In genomic region chrX:10231461-10231860, GRCh38 we compare ENCODE assay signal across 19 cellular contexts.
DNase-seq lines count a peak whose midpoint lies in the region; ATAC-seq and TF ChIP-seq lines count a peak whose summit lies in the region.
"Had no signal": no experiment of that assay in that cellular context is flagged by ENCODE, and none has a peak within 500 bp of the region (broad histone marks: within the 10 kb centered on the region; RNA-seq: fewer than 3 reads in every experiment).

No MANE protein-coding gene starts in this region.

- H3K9me3 ChIP-seq in breast epithelium = no peaks in the 10 kb centered on the region
- peaks cover 3% of the 10 kb centered on the region for H3K9me3 ChIP-seq in mammary epithelial cell (replicated peaks; ENCODE audit: insufficient read depth, low read length)

- H3K4me1 ChIP-seq in breast epithelium (no peaks in the 10 kb centered on the region), mammary epithelial cell (ENCODE audit: insufficient read depth, low read length) (no peaks in the 10 kb centered on the region)

- CTCF ChIA-PET in MCF 10A (lab: Yijun Ruan, JAX) (interaction anchor here (0.7 to 1.8 kb wide), 2 partner anchors 41 to 129 kb away, joined by 3 to 4 read pairs; no protein-coding TSS in a partner anchor), mammary epithelial cell (lab: Charles Lee; ENCODE audit: low non-redundant PET) (no interaction called here), T-cell (lab: Charles Lee) (no interaction called here)
- CTCF ChIA-PET in activated CD4-positive, alpha-beta T cell treated with anti-CD3 and anti-CD28 coated beads for 36 hours (lab: Charles Lee) = no interaction called here

- in situ Hi-C loops in mammary epithelial cell (cut with MboI; ENCODE audit: low sequenced_read_pairs in 2 of 2) = no loop called here

- H3K4me1 Mint-ChIP-seq in MCF 10A (ENCODE audit: insufficient read depth, unreplicated experiment) = no peaks in the 10 kb centered on the region
- no peaks in the 10 kb centered on the region for H3K4me1 Mint-ChIP-seq in T-cell
- H3K4me1 Mint-ChIP-seq in activated CD4-positive, alpha-beta T cell treated with anti-CD3 and anti-CD28 coated beads for 36 hours = no peaks in the 10 kb centered on the region
- H3K4me1 Mint-ChIP-seq: CD4-positive, CD25-positive, alpha-beta regulatory T cell; T-helper 17 cell had no signal

- TF ChIP-seq CTCF in MCF 10A (IDR thresholded peaks at IDR 0.05; ENCODE audit: unreplicated experiment) = no peak
- no peak for TF ChIP-seq CTCF in breast epithelium (IDR thresholded peaks at IDR 0.05)
- TF ChIP-seq CTCF in mammary epithelial cell (conservative IDR thresholded peaks at IDR 0.05 in 1 of 2, IDR thresholded peaks at IDR 0.05 in 1 of 2; ENCODE audit: extremely low read depth in 1 of 2, insufficient read depth in 1 of 2, low read depth in 1 of 2, low read length in 2 of 2) = no peak

- H3K27me3 Mint-ChIP-seq in MCF 10A (ENCODE audit: insufficient read depth, unreplicated experiment) (no peaks in the 10 kb centered on the region), T-cell (peaks cover 0 to 5% of the 10 kb centered on the region in 2 donors)
- no peaks in the 10 kb centered on the region for H3K27me3 Mint-ChIP-seq in activated CD4-positive, alpha-beta T cell treated with anti-CD3 and anti-CD28 coated beads for 36 hours
- H3K27me3 Mint-ChIP-seq: T-helper 17 cell had no signal

- no peak overlapping the region for H3K4me2 ChIP-seq in mammary epithelial cell (ENCODE audit: insufficient read depth, low read depth, low read length)

- dilution Hi-C loops in mammary epithelial cell (cut with HindIII; ENCODE audit: low sequenced_read_pairs) = no loop called here

- intact Hi-C loops in MCF 10A (cut with micrococcal nuclease) (no loop called here), breast epithelium (cut with DNase I; ENCODE audit: low total_unique reads) (no loop called here), mammary epithelial cell (cut with micrococcal nuclease) (no loop called here)
- intact Hi-C loops in activated CD4-positive, alpha-beta T cell treated with anti-CD3 and anti-CD28 coated beads for 36 hours (cut with DNase I, micrococcal nuclease) = no loop called here

- H3K9ac ChIP-seq in mammary epithelial cell (ENCODE audit: insufficient read depth, low read length) = no peak overlapping the region

- BruUV-seq in MCF 10A (replicated peaks; lab: Mats Ljungman, UMichigan) (no TSS peak), mammary epithelial cell (replicated peaks; lab: Mats Ljungman, UMichigan) (no TSS peak)

- H3K36me3 Mint-ChIP-seq in MCF 10A (ENCODE audit: insufficient read depth, unreplicated experiment) (no peaks in the 10 kb centered on the region), T-cell (no peaks in the 10 kb centered on the region)
- H3K36me3 Mint-ChIP-seq in activated CD4-positive, alpha-beta T cell treated with anti-CD3 and anti-CD28 coated beads for 36 hours (ENCODE audit: low read depth) = no peaks in the 10 kb centered on the region
- H3K36me3 Mint-ChIP-seq: CD4-positive, CD25-positive, alpha-beta regulatory T cell had no signal

- H2AFZ ChIP-seq in mammary epithelial cell (ENCODE audit: low read depth, low read length) = no peak overlapping the region

- H3K4me3 ChIP-seq in breast epithelium = no peak overlapping the region
- no peak overlapping the region for H3K4me3 ChIP-seq in mammary epithelial cell (replicated peaks in 1 of 3; ENCODE audit: insufficient read depth in 1 of 3, low read depth in 2 of 3, low read length in 3 of 3)
- H3K4me3 ChIP-seq: GM12878 had no signal

- no peaks in the 10 kb centered on the region for H4K20me1 ChIP-seq in mammary epithelial cell (ENCODE audit: insufficient read depth, low read length)

- no peaks in the 10 kb centered on the region for H3K79me2 ChIP-seq in mammary epithelial cell (ENCODE audit: insufficient read depth, low read length)

- no peak for TF ChIP-seq POLR2A in breast epithelium (IDR thresholded peaks at IDR 0.05)

- peaks cover 0 to 30% of the 10 kb centered on the region in 2 donors for H3K27me3 ChIP-seq in breast epithelium
- no peaks in the 10 kb centered on the region for H3K27me3 ChIP-seq in mammary epithelial cell (ENCODE audit: insufficient read depth, low read length)

- H3K4me3 Mint-ChIP-seq in MCF 10A (ENCODE audit: unreplicated experiment) (no peak overlapping the region), T-cell (no peak overlapping the region)
- H3K4me3 Mint-ChIP-seq in activated CD4-positive, alpha-beta T cell treated with anti-CD3 and anti-CD28 coated beads for 36 hours = no peak overlapping the region
- H3K4me3 Mint-ChIP-seq: CD4-positive, CD25-positive, alpha-beta regulatory T cell; T-helper 17 cell had no signal

- H3K27ac ChIP-seq in breast epithelium = no peak overlapping the region
- no peak overlapping the region for H3K27ac ChIP-seq in mammary epithelial cell (ENCODE audit: insufficient read depth, low read depth, low read length)

- WGBS in mammary epithelial cell (ENCODE audit: low coverage, missing lambda C conversion rate) = 53% methylated on average over 4 of the region's 4 CpGs

- DNase-seq in DMS153 treated with DMSO at 0.1 percent for 48 hours (lab: John Stamatoyannopoulos, UW; ENCODE audit: unreplicated experiment) = peak; percentile 2
- DNase-seq in DMS153 (lab: John Stamatoyannopoulos, UW) = no peak
- peak; percentile 32 for DNase-seq in MCF 10A (ENCODE audit: unreplicated experiment)
- no peak for DNase-seq in breast epithelium (ENCODE audit: low spot score in 2 of 2)
- peak; percentile 12 for DNase-seq in mammary epithelial cell
- no peak for DNase-seq in T-cell
- DNase-seq in NCI-H774 (lab: John Stamatoyannopoulos, UW) = no peak
- DNase-seq in activated CD4-positive, alpha-beta T cell treated with anti-CD3 and anti-CD28 coated beads for 36 hours = no peak
- DNase-seq: 8988T; CD4-positive, CD25-positive, alpha-beta regulatory T cell; HCEC 1CT; NCI-H146; NCI-H2107; NCI-H524; Right ventricle myocardium superior; T-helper 17 cell had no signal

- H3K9me3 Mint-ChIP-seq in MCF 10A (ENCODE audit: unreplicated experiment) (no peaks in the 10 kb centered on the region), T-cell (no peaks in the 10 kb centered on the region)
- no peaks in the 10 kb centered on the region for H3K9me3 Mint-ChIP-seq in activated CD4-positive, alpha-beta T cell treated with anti-CD3 and anti-CD28 coated beads for 36 hours (ENCODE audit: low read depth)

- H3K36me3 ChIP-seq in breast epithelium (no peaks in the 10 kb centered on the region), mammary epithelial cell (ENCODE audit: insufficient read depth, low read length) (no peaks in the 10 kb centered on the region)

- ATAC-seq in T-cell (replicated peaks in 1 of 4) = no peak
- ATAC-seq in activated CD4-positive, alpha-beta T cell treated with anti-CD3 and anti-CD28 coated beads for 36 hours = no peak
- ATAC-seq: GM12878, Panc1, SK-N-SH treated with all-trans-retinoic acid at 6 μM for 48 hours, T-helper 17 cell had no signal

- H3K27ac Mint-ChIP-seq in MCF 10A (ENCODE audit: low read depth, unreplicated experiment) = no peak overlapping the region
- H3K27ac Mint-ChIP-seq in T-cell = no peak overlapping the region
- no peak overlapping the region for H3K27ac Mint-ChIP-seq in activated CD4-positive, alpha-beta T cell treated with anti-CD3 and anti-CD28 coated beads for 36 hours
- H3K27ac Mint-ChIP-seq: CD4-positive, CD25-positive, alpha-beta regulatory T cell; T-helper 17 cell had no signal

- POLR2A ChIA-PET in MCF 10A (lab: Yijun Ruan, JAX) = no interaction called here
- POLR2A ChIA-PET in T-cell (lab: Charles Lee) = no interaction called here
- POLR2A ChIA-PET in activated CD4-positive, alpha-beta T cell treated with anti-CD3 and anti-CD28 coated beads for 36 hours (lab: Charles Lee) = no interaction called here

Comparison
In these comparisons a context has a peak if more than half of its experiments do, and no peak if none do; other contexts are left out.
1. DNase-seq: peak in DMS153 treated with DMSO at 0.1 percent for 48 hours (single experiment), MCF 10A (single experiment) and mammary epithelial cell (single experiment); none in DMS153 (single experiment), breast epithelium (0 of 2), T-cell (0 of 34), NCI-H774 (single experiment) and activated CD4-positive, alpha-beta T cell treated with anti-CD3 and anti-CD28 coated beads for 36 hours (single experiment).